11 cellular contexts compared by ENCODE assay signal in genomic region chr9:84953252-84953773, GRCh38.
"Had no signal": no experiment of that assay in that cellular context is flagged by ENCODE, and none has a peak within 500 bp of the region (broad histone marks: within the 10 kb centered on the region; RNA-seq: fewer than 3 reads in every experiment).

No MANE protein-coding gene starts in this region.

- H3K9me3 ChIP-seq: body of pancreas, neutrophil, pancreas, psoas muscle, thyroid gland had no signal

- H3K27me3 ChIP-seq: body of pancreas, foreskin keratinocyte, pancreas, thyroid gland had no signal

- H3K4me1 ChIP-seq: body of pancreas, pancreas, psoas muscle had no signal

- H3K4me3 ChIP-seq: body of pancreas, coronary artery, pancreas, psoas muscle, thyroid gland had no signal

- DNase-seq: activated CD4-positive, alpha-beta T cell treated with anti-CD3 and anti-CD28 coated beads for 1 hour; activated gamma-delta T cell treated with Interleukin-2 at 50 U/mL for 16 hours; activated T-cell treated with anti-CD3 and anti-CD28 coated beads, Interleukin-2, amount 50 U/mL, for 1 hour had no signal

- H3K36me3 ChIP-seq: neutrophil, pancreas, thyroid gland, WERI-Rb-1 had no signal

- H3K27ac ChIP-seq: body of pancreas, coronary artery, foreskin keratinocyte, neutrophil, pancreas, psoas muscle, thyroid gland, WERI-Rb-1 had no signal
